9 cellular contexts compared by ENCODE assay signal in the genomic region with DNA sequence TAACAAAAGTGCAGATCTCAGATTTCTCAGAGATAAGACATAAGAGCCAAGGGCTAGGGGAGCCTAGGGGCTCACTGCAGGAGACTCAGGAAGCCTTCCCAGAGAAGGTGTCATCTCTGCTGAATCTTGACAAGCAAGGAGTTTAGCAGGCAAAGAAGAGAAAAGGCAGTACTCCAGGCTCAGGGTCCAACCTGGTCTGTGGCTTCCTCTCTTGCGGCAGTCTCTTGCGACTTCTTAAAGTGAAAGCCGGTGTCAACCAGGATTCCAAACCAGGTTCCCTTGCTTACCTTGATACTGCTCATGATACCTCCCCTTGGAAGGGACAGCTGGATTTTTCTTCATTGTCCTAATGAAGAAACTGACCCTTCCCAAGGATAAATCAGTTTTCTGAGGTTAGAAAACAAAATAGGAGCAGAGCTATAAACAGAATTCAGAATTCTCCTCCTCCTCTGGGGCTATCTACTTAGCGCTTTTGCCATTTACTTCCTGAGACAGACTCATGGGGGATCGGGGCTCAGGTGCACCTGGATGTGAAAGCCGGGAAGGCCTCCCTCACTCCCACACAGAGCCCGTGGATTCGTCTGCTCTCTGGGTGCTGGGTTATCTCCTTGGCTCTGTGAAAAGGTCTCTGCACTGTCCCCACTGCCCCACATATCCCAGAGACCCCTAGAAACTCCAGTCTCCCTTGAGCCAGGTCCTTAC. TPM values are rescaled to one million over a fixed set of nuclear protein-coding genes. Genes with fewer than 3 reads are reported as not detected.
DNase-seq lines count a peak whose midpoint lies in the region; ATAC-seq and TF ChIP-seq lines count a peak whose summit lies in the region.
"Had no signal": no experiment of that assay in that cellular context is flagged by ENCODE, and none has a peak within 500 bp of the region (broad histone marks: within the 10 kb centered on the region; RNA-seq: fewer than 3 reads in every experiment).

No MANE protein-coding gene starts in this region.

- H3K27me3 ChIP-seq in Loucy (ENCODE audit: insufficient read depth, low read length, poor library complexity, severe bottlenecking) (no peaks in the 10 kb centered on the region), neuronal stem cell (ENCODE audit: control insufficient read depth in 3 of 3, insufficient read depth in 3 of 3, low read depth in 1 of 3, low read length in 3 of 3) (peaks cover 0 to 12% (median 8%) of the 10 kb centered on the region in 3 experiments)
- H3K27me3 ChIP-seq in effector memory CD4-positive, alpha-beta T cell (replicated peaks; ENCODE audit: control insufficient read depth, insufficient read depth, low read length, poor library complexity, severe bottlenecking): no peaks in the 10 kb centered on the region

- H3K4me1 Mint-ChIP-seq in CD14-positive monocyte: peaks cover 77% of the 10 kb centered on the region
- H3K4me1 Mint-ChIP-seq: IgD-negative memory B cell had no signal

- no peak overlapping the region for H2BK5ac ChIP-seq in neuronal stem cell (ENCODE audit: low read length)

- H2AFZ ChIP-seq in Loucy (ENCODE audit: low read length) (no peak overlapping the region), neuronal stem cell (ENCODE audit: low read length) (peak overlapping the region; percentile 90)

- no peaks in the 10 kb centered on the region for H3K79me1 ChIP-seq in neuronal stem cell (ENCODE audit: low read depth, low read length)

- H3K9ac ChIP-seq in Loucy (ENCODE audit: low read depth, low read length, poor library complexity, severe bottlenecking) (peak overlapping the region; percentile 41), neuronal stem cell (ENCODE audit: low read depth, low read length, poor library complexity) (no peak overlapping the region)

- no peak overlapping the region for H3K23ac ChIP-seq in neuronal stem cell (ENCODE audit: low read depth, low read length, poor library complexity)

- H2BK12ac ChIP-seq in neuronal stem cell (ENCODE audit: low read length): no peak overlapping the region

- H3K79me2 ChIP-seq in Loucy (ENCODE audit: insufficient read depth, low read length): no peaks in the 10 kb centered on the region

- TF ChIP-seq CTCF in CD14-positive monocyte (IDR thresholded peaks at IDR 0.05): peak; percentile 24
- TF ChIP-seq CTCF in Loucy (conservative IDR thresholded peaks at IDR 0.05; ENCODE audit: low read length): no peak

- H3K4me1 ChIP-seq in Loucy (ENCODE audit: insufficient read depth, low read length, poor library complexity, severe bottlenecking) (peaks cover 31% of the 10 kb centered on the region), neuronal stem cell (ENCODE audit: control insufficient read depth in 2 of 2, insufficient read depth in 1 of 2, low read depth in 1 of 2, low read length in 2 of 2) (peaks cover 37 to 45% of the 10 kb centered on the region in 2 donors)
- peaks cover 19% of the 10 kb centered on the region for H3K4me1 ChIP-seq in effector memory CD4-positive, alpha-beta T cell (ENCODE audit: control insufficient read depth, insufficient read depth, low read length, poor library complexity, severe bottlenecking)

- H3K27ac Mint-ChIP-seq in CD14-positive monocyte: peak overlapping the region in 4 of 7 donors; percentile 14 to 61 (median 50)

- no peaks in the 10 kb centered on the region for H3K36me3 ChIP-seq in Loucy (ENCODE audit: insufficient read depth, low read length)
- no peaks in the 10 kb centered on the region for H3K36me3 ChIP-seq in effector memory CD4-positive, alpha-beta T cell (ENCODE audit: control insufficient read depth, insufficient read depth, low read length)
- H3K36me3 ChIP-seq in neuronal stem cell (replicated peaks in 1 of 2; ENCODE audit: control insufficient read depth in 2 of 2, insufficient read depth in 2 of 2, low read length in 2 of 2): no peaks in the 10 kb centered on the region

- no peak for DNase-seq in CD14-positive monocyte (ENCODE audit: low spot score)
- DNase-seq in effector memory CD4-positive, alpha-beta T cell: no peak
- no peak for DNase-seq in neuronal stem cell (ENCODE audit: low spot score)
- no peak for DNase-seq in EL
- DNase-seq in CD1c-positive myeloid dendritic cell (ENCODE audit: extremely low spot score): no peak
- DNase-seq in SIG-M5 treated with dmso at 0.1 percent for 504 hours (lab: John Stamatoyannopoulos, UW; ENCODE audit: unreplicated experiment): no peak

- no peaks in the 10 kb centered on the region for H3K9me2 ChIP-seq in Loucy (replicated peaks; ENCODE audit: low read depth, low read length)

- H3K27me3 Mint-ChIP-seq in CD14-positive monocyte (ENCODE audit: low read depth in 3 of 3): peaks cover 2 to 5% (median 2%) of the 10 kb centered on the region in 3 donors

- H3K9me3 Mint-ChIP-seq in CD14-positive monocyte: no peaks in the 10 kb centered on the region
- H3K9me3 Mint-ChIP-seq: IgD-negative memory B cell had no signal

- H3K18ac ChIP-seq in neuronal stem cell (ENCODE audit: low read length): no peak overlapping the region

- H3K9me3 ChIP-seq in Loucy (ENCODE audit: insufficient read depth, low read depth, low read length) (no peaks in the 10 kb centered on the region), neuronal stem cell (replicated peaks in 1 of 2; ENCODE audit: control insufficient read depth in 2 of 2, insufficient read depth in 1 of 2, low read depth in 1 of 2, low read length in 2 of 2) (no peaks in the 10 kb centered on the region)
- no peaks in the 10 kb centered on the region for H3K9me3 ChIP-seq in effector memory CD4-positive, alpha-beta T cell (ENCODE audit: control insufficient read depth, low read length)

- H2BK120ac ChIP-seq in neuronal stem cell (ENCODE audit: low read depth, low read length): no peak overlapping the region

- peak overlapping the region; percentile 51 to 81 for H3K4me3 Mint-ChIP-seq in CD14-positive monocyte
- H3K4me3 Mint-ChIP-seq: IgD-negative memory B cell had no signal

- H4K91ac ChIP-seq in neuronal stem cell (ENCODE audit: low read depth, low read length, poor library complexity): no peak overlapping the region

- H3K27ac ChIP-seq in effector memory CD4-positive, alpha-beta T cell (ENCODE audit: insufficient read depth, low read length, poor library complexity, severe bottlenecking): no peak overlapping the region
- H3K27ac ChIP-seq in neuronal stem cell (replicated peaks; ENCODE audit: low read length): no peak overlapping the region

- intact Hi-C loops in CD14-positive monocyte (cut with micrococcal nuclease): loop anchor here (5.0 kb wide), 1 partner anchor 40 kb away; no protein-coding TSS in a partner anchor

- H2AK5ac ChIP-seq in neuronal stem cell (ENCODE audit: low read depth, low read length): no peak overlapping the region

- no peak for ATAC-seq in GM21423 (IDR thresholded peaks at IDR 0.05; ENCODE audit: unreplicated experiment)

- H4K8ac ChIP-seq in neuronal stem cell (ENCODE audit: low read depth, low read length): no peak overlapping the region

- no peaks in the 10 kb centered on the region for H4K20me1 ChIP-seq in Loucy (ENCODE audit: insufficient read depth, low read length, poor library complexity, severe bottlenecking)

- no peak overlapping the region for H2BK15ac ChIP-seq in neuronal stem cell (ENCODE audit: low read length)

- no peak overlapping the region for H3K4ac ChIP-seq in neuronal stem cell (ENCODE audit: low read length)

- H3K14ac ChIP-seq in neuronal stem cell (ENCODE audit: low read length): no peak overlapping the region

- H3K36me3 Mint-ChIP-seq in CD14-positive monocyte: peaks cover 0 to 2% of the 10 kb centered on the region in 2 donors

- H3K4me2 ChIP-seq in Loucy (ENCODE audit: low read depth, low read length, poor library complexity, severe bottlenecking) (no peak overlapping the region), neuronal stem cell (ENCODE audit: insufficient read depth, low read length, poor library complexity, severe bottlenecking) (no peak overlapping the region)

- no CpG with 5 or more reads among the region's 8 CpGs for WGBS in neuronal stem cell (ENCODE audit: extremely low coverage in 2 of 2, insufficient read length in 2 of 2, insufficient replicate concordance in 1 of 2), 2 donors

- H3F3A ChIP-seq in Loucy (ENCODE audit: low read depth): no peaks in the 10 kb centered on the region

- H3K4me3 ChIP-seq in Loucy (ENCODE audit: low read length, poor library complexity, severe bottlenecking) (no peak overlapping the region), neuronal stem cell (ENCODE audit: low read length in 2 of 2) (no peak overlapping the region)
- peak overlapping the region; percentile 36 for H3K4me3 ChIP-seq in effector memory CD4-positive, alpha-beta T cell (ENCODE audit: insufficient read depth, low read depth, low read length, poor library complexity, severe bottlenecking)

RNA-seq across cellular contexts. Expression of a gene that starts 1.8 kb away (rescaled TPM):
- polyA plus RNA-seq in CD14-positive monocyte: under 1 TPM; 0.11 to 0.63 TPM
- 0.40 TPM for polyA plus RNA-seq in neuronal stem cell (2013, experiment 1 of 2)
- 0.68 TPM for polyA plus RNA-seq in neuronal stem cell (2013, experiment 2 of 2)
- polyA plus RNA-seq: IgD-negative memory B cell had no signal

RNA-seq across cellular contexts. Expression of a gene that starts 6.8 kb away (rescaled TPM):
- polyA plus RNA-seq in CD14-positive monocyte: 10 to 100 TPM; 56.4 to 60.6 TPM
- 2.3 TPM for polyA plus RNA-seq in neuronal stem cell (2013, experiment 1 of 2)
- polyA plus RNA-seq in neuronal stem cell (2013, experiment 2 of 2): 2.3 TPM
- polyA plus RNA-seq: IgD-negative memory B cell had no signal

RNA-seq across cellular contexts. Expression of a gene that starts 35.2 kb away (rescaled TPM):
- polyA plus RNA-seq in CD14-positive monocyte: 100 to 1,000 TPM; 108 to 157 TPM
- polyA plus RNA-seq in neuronal stem cell (2013, experiment 1 of 2): 35.2 TPM
- 34.5 TPM for polyA plus RNA-seq in neuronal stem cell (2013, experiment 2 of 2)
